8 cellular contexts compared by ENCODE assay signal in genomic region chr17:7572338-7572587, GRCh38. TPM values are rescaled to one million over a fixed set of nuclear protein-coding genes. Genes with fewer than 3 reads are reported as not detected.
DNase-seq lines count a peak whose midpoint lies in the region; ATAC-seq, FAIRE-seq and TF ChIP-seq lines count a peak whose summit lies in the region.

No MANE protein-coding gene starts in this region.

- in situ Hi-C loops in brain microvascular endothelial cell (cut with HindIII; ENCODE audit: low pct_ligation_motif_present, low sequenced_read_pairs) = no loop called here

- no peaks in the 10 kb centered on the region for H3K27me3 ChIP-seq in brain microvascular endothelial cell (replicated peaks)

- H3K9me3 ChIP-seq in mucosa of descending colon = no peaks in the 10 kb centered on the region

- peak overlapping the region; percentile 63 for H3K27ac ChIP-seq in brain microvascular endothelial cell

- intact Hi-C loops in mucosa of descending colon (cut with DNase I, micrococcal nuclease) = no loop called here

- TF ChIP-seq CTCF in D721Med (IDR thresholded peaks at IDR 0.05; ENCODE audit: insufficient read depth, missing control alignments) = no peak
- no peak for TF ChIP-seq CTCF in brain microvascular endothelial cell (IDR thresholded peaks at IDR 0.05; ENCODE audit: low read depth, low read length, missing control alignments)
- no peak for TF ChIP-seq CTCF in mucosa of descending colon (IDR thresholded peaks at IDR 0.05)

- FAIRE-seq in D721Med (lab: Jason Lieb, UNC) = no peak

- H3K36me3 ChIP-seq in brain microvascular endothelial cell (replicated peaks) = peaks cover 70% of the 10 kb centered on the region
- H3K36me3 ChIP-seq in mucosa of descending colon (ENCODE audit: low read depth) = peaks cover 12% of the 10 kb centered on the region

- DNase-seq in D721Med (ENCODE audit: insufficient read length, low spot score) (peak; percentile 96), brain microvascular endothelial cell (no peak), mucosa of descending colon (no peak), islet precursor cell (no peak), CD1c-positive myeloid dendritic cell (ENCODE audit: extremely low spot score) (no peak), cerebellar cortex (ENCODE audit: low spot score) (no peak)

- peak; percentile 83 for ATAC-seq in HG03457 (IDR thresholded peaks at IDR 0.05; ENCODE audit: unreplicated experiment)
- ATAC-seq in mucosa of descending colon = no peak
- no peak for ATAC-seq in esophagus mucosa

- H3K4me1 ChIP-seq in mucosa of descending colon (ENCODE audit: low read depth) = peaks cover 22% of the 10 kb centered on the region

- H3K4me3 ChIP-seq in brain microvascular endothelial cell (ENCODE audit: low read depth, low read length) (peak overlapping the region; percentile 63), mucosa of descending colon (peak overlapping the region; percentile 100)

RNA-seq across cellular contexts. Expression of gene CD68, which starts 7.2 kb away (rescaled TPM):
- 10 to 100 TPM; 41.4 to 91.9 (median 50.7) TPM for total RNA-seq in mucosa of descending colon
- total RNA-seq in esophagus mucosa = 61.3 TPM

RNA-seq across cellular contexts. Expression of gene SENP3, which starts 10.5 kb away (rescaled TPM):
- total RNA-seq in mucosa of descending colon (10 to 100 TPM; 27.9 to 60.2 (median 37.7) TPM), esophagus mucosa (34.5 TPM)

RNA-seq across cellular contexts. Expression of gene MPDU1, which starts 11.4 kb away (rescaled TPM):
- total RNA-seq in mucosa of descending colon (100 to 1,000 TPM in 1 of 3 donors, 10 to 100 TPM in 2; 55.2 to 101 (median 94.5) TPM), esophagus mucosa (36.7 TPM)

RNA-seq across cellular contexts. Expression of gene TNFSF13, which starts 13.7 kb away (rescaled TPM):
- total RNA-seq in mucosa of descending colon (10 to 100 TPM; 41.0 to 74.6 (median 73.3) TPM), esophagus mucosa (6.4 TPM)

RNA-seq across cellular contexts. Expression of gene SOX15, which starts 17.6 kb away (rescaled TPM):
- total RNA-seq in mucosa of descending colon (1 to 10 TPM in 1 of 3 donors, under 1 TPM in 2; 0.38 to 4.4 (median 0.41) TPM), esophagus mucosa (74.0 TPM)
